In genomic region chr16:79253100-79253631, GRCh38 we compare ENCODE assay signal across 1 cellular context.
TF ChIP-seq lines count a peak whose summit lies in the region.

No MANE protein-coding gene starts in this region.

TF ChIP-seq in HepG2, 621 proteins besides CTCF, POLR2A, EP300 and RAD21 (continued from another document):
- TF ChIP-seq SMARCE1 (IDR thresholded peaks at IDR 0.05; ENCODE audit: borderline replicate concordance), result no peak
- no peak for TF ChIP-seq HDAC6 (IDR thresholded peaks at IDR 0.05; ENCODE audit: low read depth, low read length)
- TF ChIP-seq PHF21A (CRISPR knock-in tag; IDR thresholded peaks at IDR 0.05), result no peak; the same call in 1 of the 2 replicates
- no peak for TF ChIP-seq ZNF773 (CRISPR knock-in tag; IDR thresholded peaks at IDR 0.05; ENCODE audit: borderline replicate concordance)
- no peak for TF ChIP-seq ZNF775 (CRISPR knock-in tag; IDR thresholded peaks at IDR 0.05; ENCODE audit: borderline replicate concordance)
- TF ChIP-seq ZNF615 (CRISPR knock-in tag; IDR thresholded peaks at IDR 0.05; ENCODE audit: borderline replicate concordance), result no peak
- TF ChIP-seq UBTF (CRISPR knock-in tag; IDR thresholded peaks at IDR 0.05), result no peak
- 0 out of 2 replicates have a peak, but pooled peaks have one; percentile 33 for TF ChIP-seq REPIN1 (CRISPR knock-in tag; IDR thresholded peaks at IDR 0.05; ENCODE audit: borderline replicate concordance, low read depth)
- no peak for TF ChIP-seq ZBTB3 (CRISPR knock-in tag; IDR thresholded peaks at IDR 0.05; ENCODE audit: borderline replicate concordance, low read depth)
- no peak for TF ChIP-seq SAFB2 (CRISPR knock-in tag; IDR thresholded peaks at IDR 0.05; ENCODE audit: borderline replicate concordance, low read depth)
- no peak for TF ChIP-seq TP53 (CRISPR knock-in tag; conservative IDR thresholded peaks at IDR 0.05)
- TF ChIP-seq NR2C2 (CRISPR knock-in tag; IDR thresholded peaks at IDR 0.05; ENCODE audit: borderline replicate concordance), result no peak
- TF ChIP-seq KLF13 (CRISPR knock-in tag; IDR thresholded peaks at IDR 0.05), result no peak
- TF ChIP-seq LCORL (IDR thresholded peaks at IDR 0.05), result no peak
- peak; percentile 29; the same call in 1 of the 2 replicates for TF ChIP-seq LCORL (CRISPR knock-in tag; IDR thresholded peaks at IDR 0.05)
- 0 out of 2 replicates have a peak, but pooled peaks have one; percentile 33 for TF ChIP-seq SALL1 (CRISPR knock-in tag; IDR thresholded peaks at IDR 0.05)
- no peak for TF ChIP-seq AKNA (CRISPR knock-in tag; IDR thresholded peaks at IDR 0.05; ENCODE audit: borderline replicate concordance)
- TF ChIP-seq SP2 (CRISPR knock-in tag; IDR thresholded peaks at IDR 0.05), result no peak
- no peak for TF ChIP-seq NAIF1 (CRISPR knock-in tag; IDR thresholded peaks at IDR 0.05; ENCODE audit: borderline replicate concordance)
